In the genomic region with DNA sequence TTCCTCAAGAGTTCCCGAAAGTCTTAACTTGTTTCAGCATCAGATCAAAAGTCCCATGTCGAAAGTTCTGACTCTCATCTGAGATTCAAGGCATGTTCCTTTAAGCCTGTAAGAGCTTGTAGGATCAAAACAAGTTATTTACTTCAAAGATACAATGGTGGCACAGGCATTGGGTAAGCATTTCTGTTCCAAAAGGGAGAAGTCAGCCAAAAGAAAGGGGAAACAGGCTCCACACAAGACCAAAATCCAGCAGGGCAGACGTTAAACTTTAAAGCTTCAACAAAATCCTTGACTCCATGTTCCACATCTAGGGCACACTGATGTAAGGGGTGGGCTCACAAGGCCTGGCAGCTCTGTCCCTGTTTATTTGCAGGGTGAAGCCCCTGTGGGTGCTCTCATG, we compare ENCODE assay signal across 1 cellular context.
TF ChIP-seq lines count a peak whose summit lies in the region.

No MANE protein-coding gene starts in this region.

TF ChIP-seq in H1, 55 proteins besides CTCF, POLR2A, EP300 and RAD21 (continued from another document):
- no peak for TF ChIP-seq SP2 (IDR thresholded peaks at IDR 0.05; ENCODE audit: low read length)
- TF ChIP-seq TCF12 (IDR thresholded peaks at IDR 0.05; ENCODE audit: low read depth, low read length) = no peak
- TF ChIP-seq MAFK (IDR thresholded peaks at IDR 0.05; ENCODE audit: low read depth, low read length) = no peak
- no peak for TF ChIP-seq RXRA (IDR thresholded peaks at IDR 0.05; ENCODE audit: insufficient read depth, low read depth, low read length)
- no peak for TF ChIP-seq FOSL1 (IDR thresholded peaks at IDR 0.05; ENCODE audit: insufficient read depth, low read depth, low read length)
- TF ChIP-seq CBX5 (IDR thresholded peaks at IDR 0.05; ENCODE audit: low read depth, low read length) = no peak
- TF ChIP-seq SP1 (IDR thresholded peaks at IDR 0.05; ENCODE audit: low read depth, low read length) = no peak
- no peak for TF ChIP-seq BCL11A (IDR thresholded peaks at IDR 0.05; ENCODE audit: low read depth in 2 of 2, low read length in 2 of 2)
- TF ChIP-seq PHF8 (conservative IDR thresholded peaks at IDR 0.05; ENCODE audit: low read depth, low read length) = no peak
- TF ChIP-seq TEAD4 (IDR thresholded peaks at IDR 0.05; ENCODE audit: low read depth, low read length) = no peak
- no peak for TF ChIP-seq BACH1 (IDR thresholded peaks at IDR 0.05; ENCODE audit: low read length)
- no peak for TF ChIP-seq JUN (IDR thresholded peaks at IDR 0.05; ENCODE audit: low read depth, low read length)
- TF ChIP-seq, protein P1, sequence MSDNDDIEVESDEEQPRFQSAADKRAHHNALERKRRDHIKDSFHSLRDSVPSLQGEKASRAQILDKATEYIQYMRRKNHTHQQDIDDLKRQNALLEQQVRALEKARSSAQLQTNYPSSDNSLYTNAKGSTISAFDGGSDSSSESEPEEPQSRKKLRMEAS (IDR thresholded peaks at IDR 0.05) = no peak
- no peak for TF ChIP-seq GABPA (IDR thresholded peaks at IDR 0.05; ENCODE audit: borderline replicate concordance, insufficient read depth, low read length)
- no peak for TF ChIP-seq CREB1 (IDR thresholded peaks at IDR 0.05)
- no peak for TF ChIP-seq NANOG (IDR thresholded peaks at IDR 0.05; ENCODE audit: insufficient read depth, low read depth, low read length, poor library complexity, severe bottlenecking)
- TF ChIP-seq HDAC6 (IDR thresholded peaks at IDR 0.05; ENCODE audit: low read depth, low read length) = no peak
TF ChIP-seq in H1: peak in this region for 0.
